In the genomic region with DNA sequence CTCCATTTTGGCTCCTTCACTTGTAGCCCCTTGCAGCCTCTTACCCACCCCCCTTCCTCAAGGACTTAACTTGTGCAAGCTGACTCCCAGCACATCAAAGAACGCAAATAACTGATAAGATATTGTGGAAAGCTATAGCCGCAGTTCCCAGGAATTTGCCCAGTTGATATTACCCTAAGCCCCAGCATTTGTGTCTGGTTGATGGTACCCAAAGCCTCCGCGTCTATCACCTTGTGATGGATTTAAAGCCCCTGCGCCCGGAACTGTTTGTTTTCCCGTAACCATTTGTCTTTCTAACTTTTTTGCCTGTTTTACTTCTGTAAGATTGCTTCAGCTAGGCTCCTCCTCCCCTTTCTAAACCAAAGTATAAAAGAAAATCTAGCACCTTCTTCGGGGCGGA, we compare ENCODE assay signal across 18 cellular contexts. TPM values are rescaled to one million over a fixed set of nuclear protein-coding genes. Genes with fewer than 3 reads are reported as not detected.
A peak's percentile ranks its signal among the peaks of the same experiment; 100 is the strongest.
DNase-seq lines count a peak whose midpoint lies in the region; ATAC-seq and TF ChIP-seq lines count a peak whose summit lies in the region.
"Had no signal": no experiment of that assay in that cellular context is flagged by ENCODE, and none has a peak within 500 bp of the region (broad histone marks: within the 10 kb centered on the region; RNA-seq: fewer than 3 reads in every experiment).

No MANE protein-coding gene starts in this region.

- H3K4me3 Mint-ChIP-seq in CD8-positive, alpha-beta memory T cell: peak overlapping the region in 2 of 7 donors; percentile 13 to 46
- H3K4me3 Mint-ChIP-seq in chondrocyte (ENCODE audit: unreplicated experiment) (no peak overlapping the region), mesothelial cell of epicardium (peak overlapping the region; percentile 23)

- TF ChIP-seq CTCF in chondrocyte (IDR thresholded peaks at IDR 0.05) (no peak), mesothelial cell of epicardium (IDR thresholded peaks at IDR 0.05; ENCODE audit: unreplicated experiment) (no peak), brain microvascular endothelial cell (IDR thresholded peaks at IDR 0.05; ENCODE audit: low read depth, low read length, missing control alignments) (no peak)

- no peak overlapping the region for H3K27ac ChIP-seq in CD8-positive, alpha-beta memory T cell (ENCODE audit: low read depth, low read length)
- H3K27ac ChIP-seq in HUES48 (ENCODE audit: low read depth, low read length) (peak overlapping the region; percentile 78), brain microvascular endothelial cell (no peak overlapping the region)
- H3K27ac ChIP-seq: BLaER1 treated with 17β-estradiol and CSF1 and Interleukin-3, amounts not matched to agents 10 nM and 100 nM had no signal

- no peaks in the 10 kb centered on the region for H3K27me3 ChIP-seq in CD8-positive, alpha-beta memory T cell (ENCODE audit: insufficient read depth, low read length, poor library complexity, severe bottlenecking)
- no peaks in the 10 kb centered on the region for H3K27me3 ChIP-seq in HUES48 (ENCODE audit: control insufficient read depth, insufficient read depth, low read length)
- no peaks in the 10 kb centered on the region for H3K27me3 ChIP-seq in brain microvascular endothelial cell (replicated peaks)
- H3K27me3 ChIP-seq: BLaER1 treated with 17β-estradiol and CSF1 and Interleukin-3, amounts not matched to agents 10 nM and 100 nM had no signal

- in situ Hi-C loops in brain microvascular endothelial cell (cut with HindIII; ENCODE audit: low pct_ligation_motif_present, low sequenced_read_pairs): no loop called here

- DNase-seq in CD8-positive, alpha-beta memory T cell: no peak
- DNase-seq in chondrocyte (ENCODE audit: low spot score) (no peak), mesothelial cell of epicardium (ENCODE audit: low spot score in 2 of 2, unreplicated experiment in 2 of 2) (no peak), brain microvascular endothelial cell (no peak), anterior cingulate cortex (lab: John Stamatoyannopoulos, UW) (no peak)
- DNase-seq in NK-92 treated with Interleukin-12 subunit alpha and Interleukin-12 subunit beta, amount 100 ng/mL, for 24 hours (lab: John Stamatoyannopoulos, UW): no peak
- DNase-seq: DMS153, GF-D8, KBM-7, NCI-H1105 treated with DMSO at 0.1 percent for 48 hours, NCI-H1694, NCI-H2081 treated with DMSO at 0.1 percent for 48 hours, Right ventricle myocardium superior had no signal

- peaks cover 61 to 79% (median 74%) of the 10 kb centered on the region in 3 donors for H3K4me1 Mint-ChIP-seq in CD8-positive, alpha-beta memory T cell
- H3K4me1 Mint-ChIP-seq in chondrocyte (ENCODE audit: low read depth): peaks cover 60% of the 10 kb centered on the region
- H3K4me1 Mint-ChIP-seq in mesothelial cell of epicardium: peaks cover 66% of the 10 kb centered on the region

- no peaks in the 10 kb centered on the region for H3K27me3 Mint-ChIP-seq in CD8-positive, alpha-beta memory T cell
- H3K27me3 Mint-ChIP-seq in chondrocyte (ENCODE audit: low read depth) (no peaks in the 10 kb centered on the region), mesothelial cell of epicardium (ENCODE audit: low read depth) (no peaks in the 10 kb centered on the region)

- no peaks in the 10 kb centered on the region for H3K9me3 Mint-ChIP-seq in CD8-positive, alpha-beta memory T cell
- H3K9me3 Mint-ChIP-seq in chondrocyte (ENCODE audit: low read depth): no peaks in the 10 kb centered on the region
- no peaks in the 10 kb centered on the region for H3K9me3 Mint-ChIP-seq in mesothelial cell of epicardium

- H3K4me3 ChIP-seq in CD8-positive, alpha-beta memory T cell (ENCODE audit: low read length): no peak overlapping the region
- H3K4me3 ChIP-seq in HUES48 (ENCODE audit: low read depth, low read length) (no peak overlapping the region), brain microvascular endothelial cell (ENCODE audit: low read depth, low read length) (no peak overlapping the region)
- H3K4me3 ChIP-seq: BLaER1 treated with 17β-estradiol and CSF1 and Interleukin-3, amounts not matched to agents 10 nM and 100 nM had no signal

- H3K4me1 ChIP-seq in CD8-positive, alpha-beta memory T cell (ENCODE audit: insufficient read depth, low read length): peaks cover 35% of the 10 kb centered on the region
- H3K4me1 ChIP-seq in HUES48 (ENCODE audit: control insufficient read depth, insufficient read depth, low read length): peaks cover 18% of the 10 kb centered on the region

- POLR2A ChIA-PET in CD8-positive, alpha-beta memory T cell (lab: Charles Lee): interaction anchor here (0.6 kb wide), 1 partner anchor 88 kb away, joined by 10 read pairs; no protein-coding TSS in a partner anchor

- peaks cover 0 to 79% (median 26%) of the 10 kb centered on the region in 3 donors for H3K36me3 Mint-ChIP-seq in CD8-positive, alpha-beta memory T cell
- H3K36me3 Mint-ChIP-seq in chondrocyte (ENCODE audit: low read depth) (peaks cover 22% of the 10 kb centered on the region), mesothelial cell of epicardium (peaks cover 15% of the 10 kb centered on the region)

- H3K9me3 ChIP-seq in CD8-positive, alpha-beta memory T cell (ENCODE audit: low read length): no peaks in the 10 kb centered on the region
- H3K9me3 ChIP-seq in HUES48 (ENCODE audit: control insufficient read depth, insufficient read depth, low read length): no peaks in the 10 kb centered on the region

- ATAC-seq in GM21360 (IDR thresholded peaks at IDR 0.05; ENCODE audit: unreplicated experiment): no peak
- ATAC-seq: HepG2 had no signal

- peak overlapping the region in 5 of 8 donors; percentile 33 to 70 (median 34) for H3K27ac Mint-ChIP-seq in CD8-positive, alpha-beta memory T cell
- peak overlapping the region; percentile 34 for H3K27ac Mint-ChIP-seq in chondrocyte (ENCODE audit: unreplicated experiment)
- H3K27ac Mint-ChIP-seq in mesothelial cell of epicardium: peak overlapping the region; percentile 86

- peaks cover 32% of the 10 kb centered on the region for H3K36me3 ChIP-seq in CD8-positive, alpha-beta memory T cell (ENCODE audit: insufficient read depth, low read length)
- H3K36me3 ChIP-seq in HUES48 (ENCODE audit: control insufficient read depth, insufficient read depth, low read length) (peaks cover 68% of the 10 kb centered on the region), brain microvascular endothelial cell (replicated peaks) (peaks cover 37% of the 10 kb centered on the region)

- CTCF ChIA-PET in CD8-positive, alpha-beta memory T cell (lab: Charles Lee): no interaction called here

- no peak overlapping the region; the same call in 1 of the 2 replicates for H3K9ac ChIP-seq in HUES48 (ENCODE audit: low read depth, low read length)
- H3K9ac ChIP-seq: BLaER1 treated with 17β-estradiol and CSF1 and Interleukin-3, amounts not matched to agents 10 nM and 100 nM had no signal

RNA-seq across cellular contexts. Expression of a gene that starts 5.9 kb away (rescaled TPM):
- total RNA-seq in CD8-positive, alpha-beta memory T cell: 100 to 1,000 TPM; 205 to 219 TPM
- 131 TPM for polyA plus RNA-seq in CD8-positive, alpha-beta memory T cell
- total RNA-seq in chondrocyte (52.2 to 160 TPM (median 147 TPM) in 3 replicates), mesothelial cell of epicardium (101 to 105 TPM (median 101 TPM) in 3 replicates)

RNA-seq across cellular contexts. Expression of a gene that starts 6.2 kb away (rescaled TPM):
- total RNA-seq in CD8-positive, alpha-beta memory T cell: 10 to 100 TPM; 28.6 to 30.6 TPM
- polyA plus RNA-seq in CD8-positive, alpha-beta memory T cell: 17.3 TPM
- total RNA-seq in chondrocyte: 39.6 to 55.8 TPM (median 40.5 TPM) in 3 replicates
- total RNA-seq in mesothelial cell of epicardium: 61.8 to 66.8 TPM (median 62.1 TPM) in 3 replicates

RNA-seq across cellular contexts. Expression of a gene that starts 59.4 kb away (rescaled TPM):
- total RNA-seq in CD8-positive, alpha-beta memory T cell: not detected
- 0.77 TPM for polyA plus RNA-seq in CD8-positive, alpha-beta memory T cell
- total RNA-seq in chondrocyte (2.6 to 4.6 TPM (median 4.0 TPM) in 3 replicates), mesothelial cell of epicardium (162 to 165 TPM (median 164 TPM) in 3 replicates)
- total RNA-seq: OCI-LY7 had no signal

Comparison
In these comparisons a context has a peak if more than half of its experiments do, and no peak if none do; other contexts are left out.
1. H3K27ac Mint-ChIP-seq: peak in every context shown above with its lines; median percentile 86 in mesothelial cell of epicardium; 34 in CD8-positive, alpha-beta memory T cell; 34 in chondrocyte.
2. RNA of a gene that starts 59.4 kb away (total RNA-seq): 162 to 165 TPM in mesothelial cell of epicardium; 2.6 to 4.6 TPM in chondrocyte and not detected in CD8-positive, alpha-beta memory T cell; every median in the first group is over 10 times any median in the second.